19 cellular contexts compared by ENCODE assay signal in genomic region chr3:42515976-42516375, GRCh38. TPM values are rescaled to one million over a fixed set of nuclear protein-coding genes. Genes with fewer than 3 reads are reported as not detected.
A peak's percentile ranks its signal among the peaks of the same experiment; 100 is the strongest.
DNase-seq lines count a peak whose midpoint lies in the region; ATAC-seq, FAIRE-seq and TF ChIP-seq lines count a peak whose summit lies in the region.
"Had no signal": no experiment of that assay in that cellular context is flagged by ENCODE, and none has a peak within 500 bp of the region (broad histone marks: within the 10 kb centered on the region; RNA-seq: fewer than 3 reads in every experiment).

No MANE protein-coding gene starts in this region.

- no peak overlapping the region for H4K91ac ChIP-seq in H1 (replicated peaks; ENCODE audit: insufficient read length, low read length)

- POLR2A ChIA-PET in H1 (lab: Charles Lee; ENCODE audit: partially characterized antibody) = interaction anchor here (1.2 kb wide), 1 partner anchor 18 kb away, joined by 3 read pairs; no protein-coding TSS in a partner anchor

- no peak overlapping the region for H3K4me3 ChIP-seq in H1 (ENCODE audit: extremely low read depth in 1 of 4, insufficient read depth in 2 of 4, low read depth in 3 of 4, low read length in 4 of 4)
- no peak overlapping the region for H3K4me3 ChIP-seq in lung
- no peak overlapping the region for H3K4me3 ChIP-seq in upper lobe of right lung
- H3K4me3 ChIP-seq: GM23338, thyroid gland had no signal

- H3K9me3 Mint-ChIP-seq in activated naive CD8-positive, alpha-beta T cell (ENCODE audit: low read depth) = no peaks in the 10 kb centered on the region
- H3K9me3 Mint-ChIP-seq in activated naive CD8-positive, alpha-beta T cell treated with anti-CD3 and anti-CD28 coated beads for 36 hours = no peaks in the 10 kb centered on the region
- H3K9me3 Mint-ChIP-seq: activated CD4-positive, alpha-beta memory T cell treated with anti-CD3 and anti-CD28 coated beads, Interleukin-2, amount 10 ng/mL, durations not matched to agents 7 days and 5 days; activated T-cell treated with anti-CD3 and anti-CD28 coated beads, Interleukin-2, amount 50 U/mL, for 72 hours; GM23338 had no signal

- H3K9ac ChIP-seq in H1 (replicated peaks in 1 of 4; ENCODE audit: extremely low read depth in 1 of 4, low read depth in 3 of 4, low read length in 3 of 4) = peak overlapping the region in 1 of 4 experiments; percentile 30; a peak in 1 of 7 replicates

- TF ChIP-seq CTCF in H1 (IDR thresholded peaks at IDR 0.05; ENCODE audit: control extremely low read depth in 1 of 3, insufficient read depth in 1 of 3, low read depth in 1 of 3, low read length in 3 of 3) (no peak), lung (IDR thresholded peaks at IDR 0.05; ENCODE audit: control extremely low read depth, extremely low read depth) (no peak), upper lobe of right lung (IDR thresholded peaks at IDR 0.05) (no peak)

- ATAC-seq in lung (ENCODE audit: insufficient read depth, low FRiP score) (no peak), upper lobe of right lung (no peak), HG03139 (IDR thresholded peaks at IDR 0.05; ENCODE audit: unreplicated experiment) (no peak)
- ATAC-seq: activated T-cell treated with anti-CD3 and anti-CD28 coated beads, Interleukin-2, amount 50 U/mL, for 72 hours; GM23338 had no signal

- H3K79me1 ChIP-seq in H1 (ENCODE audit: low read depth, low read length) = no peaks in the 10 kb centered on the region

- no peak overlapping the region for H2AFZ ChIP-seq in H1 (ENCODE audit: low read length)
- H2AFZ ChIP-seq: GM23338 had no signal

- no peak for TF ChIP-seq POLR2A in H1 (IDR thresholded peaks at IDR 0.05; ENCODE audit: control extremely low read depth in 1 of 2, low read depth in 2 of 2, low read length in 2 of 2)

- H3K4me1 Mint-ChIP-seq in activated naive CD8-positive, alpha-beta T cell (ENCODE audit: low read depth) = peaks cover 37% of the 10 kb centered on the region
- peaks cover 22% of the 10 kb centered on the region for H3K4me1 Mint-ChIP-seq in activated naive CD8-positive, alpha-beta T cell treated with anti-CD3 and anti-CD28 coated beads for 36 hours
- H3K4me1 Mint-ChIP-seq: GM23338 had no signal

- H3K27ac ChIP-seq in H1 (ENCODE audit: low read depth, low read length) (no peak overlapping the region), lung (ENCODE audit: low read depth in 1 of 2, low read length in 1 of 2) (peak overlapping the region; percentile 61 to 63), upper lobe of right lung (peak overlapping the region; percentile 66)
- H3K27ac ChIP-seq: thyroid gland, VCaP had no signal

- H3K4me2 ChIP-seq in H1 (ENCODE audit: insufficient read depth in 1 of 2, low read depth in 2 of 2, low read length in 2 of 2) = no peak overlapping the region
- H3K4me2 ChIP-seq: GM23338 had no signal

- H3K9me3 ChIP-seq in H1 (ENCODE audit: insufficient read depth in 2 of 2, low read depth in 1 of 2, low read length in 1 of 2) = no peaks in the 10 kb centered on the region
- H3K9me3 ChIP-seq in lung (ENCODE audit: control insufficient read depth in 2 of 2, insufficient read depth in 1 of 2, low read length in 1 of 2) = no peaks in the 10 kb centered on the region
- no peaks in the 10 kb centered on the region for H3K9me3 ChIP-seq in upper lobe of right lung
- H3K9me3 ChIP-seq: thyroid gland had no signal

- DNase-seq in activated naive CD8-positive, alpha-beta T cell treated with anti-CD3 and anti-CD28 coated beads for 36 hours = no peak
- DNase-seq in H1 (ENCODE audit: low read depth in 1 of 2, low spot score in 2 of 2) (no peak), lung (ENCODE audit: low spot score) (no peak), upper lobe of right lung (no peak), midbrain (lab: John Stamatoyannopoulos, UW) (no peak), NOMO-1 treated with dmso at 0.1 percent for 144 hours (lab: John Stamatoyannopoulos, UW; ENCODE audit: unreplicated experiment) (no peak)
- DNase-seq: activated CD4-positive, alpha-beta memory T cell treated with anti-CD3 and anti-CD28 coated beads, Interleukin-2, amount 10 ng/mL, durations not matched to agents 7 days and 5 days; activated T-cell treated with anti-CD3 and anti-CD28 coated beads, Interleukin-2, amount 50 U/mL, for 72 hours; NCI-H1105; NCI-H748 treated with DMSO at 0.1 percent for 48 hours; stimulated activated CD4-positive, alpha-beta T cell treated with anti-CD3 and anti-CD28 coated beads, Interleukin-4, amount 100 ng/mL, for 24 hours; thyroid gland had no signal

- FAIRE-seq in H1 (lab: Jason Lieb, UNC) = no peak
- FAIRE-seq: A204.1, endothelial cell of umbilical vein had no signal

- no peaks in the 10 kb centered on the region; a peak in 1 of 8 replicates for H3K36me3 ChIP-seq in H1 (ENCODE audit: control insufficient read depth in 2 of 4, insufficient read depth in 4 of 4, low read length in 3 of 4)
- peaks cover 0 to 20% of the 10 kb centered on the region in 2 donors for H3K36me3 ChIP-seq in lung (ENCODE audit: control insufficient read depth in 2 of 2, insufficient read depth in 2 of 2, low read length in 2 of 2)
- H3K36me3 ChIP-seq in upper lobe of right lung = peaks cover 7% of the 10 kb centered on the region
- H3K36me3 ChIP-seq: thyroid gland had no signal

- no peak overlapping the region for H3K23ac ChIP-seq in H1 (ENCODE audit: insufficient read length)

- TF ChIP-seq EP300 in H1 (IDR thresholded peaks at IDR 0.05; ENCODE audit: borderline replicate concordance in 1 of 2, low read depth in 2 of 2, low read length in 2 of 2) = no peak

- H2BK15ac ChIP-seq in H1 (ENCODE audit: low read length) = no peak overlapping the region

- H2BK20ac ChIP-seq in H1 (ENCODE audit: low read length) = no peak overlapping the region

- no peak overlapping the region for H4K5ac ChIP-seq in H1 (ENCODE audit: insufficient read length, low read depth, low read length)

- intact Hi-C loops in upper lobe of right lung (cut with DNase I) = no loop called here

- H3K4me3 Mint-ChIP-seq in activated naive CD8-positive, alpha-beta T cell = no peak overlapping the region
- H3K4me3 Mint-ChIP-seq in activated naive CD8-positive, alpha-beta T cell treated with anti-CD3 and anti-CD28 coated beads for 36 hours = no peak overlapping the region
- H3K4me3 Mint-ChIP-seq: activated CD4-positive, alpha-beta memory T cell treated with anti-CD3 and anti-CD28 coated beads, Interleukin-2, amount 10 ng/mL, durations not matched to agents 7 days and 5 days; activated T-cell treated with anti-CD3 and anti-CD28 coated beads, Interleukin-2, amount 50 U/mL, for 72 hours; GM23338 had no signal

- no peaks in the 10 kb centered on the region for H3K27me3 ChIP-seq in H1 (replicated peaks in 1 of 4; ENCODE audit: control insufficient read depth in 3 of 4, extremely low read depth in 1 of 4, insufficient read depth in 3 of 4, low read length in 3 of 4)
- H3K27me3 ChIP-seq in lung (ENCODE audit: control insufficient read depth, insufficient read depth) = no peaks in the 10 kb centered on the region
- no peaks in the 10 kb centered on the region for H3K27me3 ChIP-seq in upper lobe of right lung
- H3K27me3 ChIP-seq: thyroid gland had no signal

- H3K36me3 Mint-ChIP-seq in activated naive CD8-positive, alpha-beta T cell = peaks cover 9% of the 10 kb centered on the region
- H3K36me3 Mint-ChIP-seq in activated naive CD8-positive, alpha-beta T cell treated with anti-CD3 and anti-CD28 coated beads for 36 hours = peaks cover 6% of the 10 kb centered on the region

- no peaks in the 10 kb centered on the region for H3K79me2 ChIP-seq in H1 (ENCODE audit: control insufficient read depth in 1 of 2, insufficient read depth in 2 of 2, low read length in 2 of 2)

- H2BK5ac ChIP-seq in H1 (ENCODE audit: low read depth, low read length) = no peak overlapping the region

- TF ChIP-seq RAD21 in H1 (IDR thresholded peaks at IDR 0.05 in 1 of 2, conservative IDR thresholded peaks at IDR 0.05 in 1 of 2; ENCODE audit: low read depth in 2 of 2, low read length in 2 of 2) = no peak

- no peaks in the 10 kb centered on the region for H3K4me1 ChIP-seq in H1 (replicated peaks in 1 of 4; ENCODE audit: control insufficient read depth in 3 of 4, insufficient read depth in 4 of 4, low read length in 3 of 4)
- peaks cover 0 to 36% of the 10 kb centered on the region in 2 donors for H3K4me1 ChIP-seq in lung (ENCODE audit: control insufficient read depth in 2 of 2, insufficient read depth in 2 of 2, low read length in 2 of 2)
- peaks cover 6% of the 10 kb centered on the region for H3K4me1 ChIP-seq in upper lobe of right lung

- CTCF ChIA-PET in H1 (lab: Charles Lee; ENCODE audit: partially characterized antibody) = interaction anchor here (1.2 to 23.3 kb wide), 3 partner anchors 9 to 27 kb away, joined by 3 to 458 read pairs (median 7); no protein-coding TSS in a partner anchor

- no peak overlapping the region for H3K14ac ChIP-seq in H1 (ENCODE audit: insufficient read length)

- WGBS in H1 (ENCODE audit: extremely low coverage in 1 of 2, insufficient coverage in 1 of 2, insufficient read length in 1 of 2, insufficient replicate concordance in 2 of 2, low coverage in 1 of 2, low lambda C conversion rate in 2 of 2, missing lambda C conversion rate in 1 of 2), 2 experiments = 98% methylated on average over 2 of the region's 2 CpGs; no CpG with 5 or more reads in 1 of the 2 experiments
- WGBS in lung, 2 donors = 69 to 76% methylated on average over 2 of the region's 2 CpGs

- H3K56ac ChIP-seq in H1 (replicated peaks; ENCODE audit: insufficient read length, low read depth, low read length) = no peak overlapping the region

- H4K20me1 ChIP-seq in H1 (replicated peaks in 1 of 2; ENCODE audit: control insufficient read depth in 1 of 2, insufficient read depth in 2 of 2, low read length in 2 of 2) = no peaks in the 10 kb centered on the region

- H3K18ac ChIP-seq in H1 (ENCODE audit: extremely low read depth, low read length) = no peak overlapping the region

- H2AK5ac ChIP-seq in H1 (ENCODE audit: low read depth, low read length) = no peak overlapping the region; the same call in 1 of the 2 replicates

- H3K27ac Mint-ChIP-seq in activated naive CD8-positive, alpha-beta T cell = peak overlapping the region; percentile 4
- no peak overlapping the region for H3K27ac Mint-ChIP-seq in activated naive CD8-positive, alpha-beta T cell treated with anti-CD3 and anti-CD28 coated beads for 36 hours
- H3K27ac Mint-ChIP-seq: activated CD4-positive, alpha-beta memory T cell treated with anti-CD3 and anti-CD28 coated beads, Interleukin-2, amount 10 ng/mL, durations not matched to agents 7 days and 5 days; activated T-cell treated with anti-CD3 and anti-CD28 coated beads, Interleukin-2, amount 50 U/mL, for 72 hours; GM23338 had no signal

- H3K4ac ChIP-seq in H1 (replicated peaks; ENCODE audit: insufficient read length, low read depth, low read length) = no peak overlapping the region

- H4K8ac ChIP-seq in H1 (ENCODE audit: extremely low read depth, insufficient read depth, low read length) = 0 out of 2 replicates have a peak overlapping the region, but pooled peaks have one; percentile 35

- H3K27me3 Mint-ChIP-seq in activated naive CD8-positive, alpha-beta T cell = no peaks in the 10 kb centered on the region
- no peaks in the 10 kb centered on the region for H3K27me3 Mint-ChIP-seq in activated naive CD8-positive, alpha-beta T cell treated with anti-CD3 and anti-CD28 coated beads for 36 hours
- H3K27me3 Mint-ChIP-seq: activated CD4-positive, alpha-beta memory T cell treated with anti-CD3 and anti-CD28 coated beads, Interleukin-2, amount 10 ng/mL, durations not matched to agents 7 days and 5 days had no signal

- H2BK120ac ChIP-seq in H1 (replicated peaks; ENCODE audit: low read depth, low read length) = no peak overlapping the region

- H2BK12ac ChIP-seq in H1 (ENCODE audit: low read depth, low read length) = no peak overlapping the region

- no peaks in the 10 kb centered on the region; the same call in 1 of the 2 replicates for H3K23me2 ChIP-seq in H1 (ENCODE audit: low read depth, low read length)

RNA-seq across cellular contexts. Expression of gene VIPR1, which starts 13.5 kb away (rescaled TPM):
- 1 to 10 TPM; 6.0 to 6.6 TPM for total RNA-seq in activated naive CD8-positive, alpha-beta T cell treated with anti-CD3 and anti-CD28 coated beads for 36 hours
- 10.1 and 11.3 TPM in 2 replicates for total RNA-seq in H1 (2021; fragmentation: NEBNext Ultra II Directional; extraction: Animal tissue kit (Norgen Biotek cat#: 25700))
- polyA plus RNA-seq in H1 (2011; rRNA removed) = 7.8 and 11.1 TPM in 2 replicates
- 8.5 TPM for polyA plus RNA-seq in H1 (2011; cell fraction: cytosol; rRNA removed)
- polyA plus RNA-seq in H1 (2011; cell fraction: nucleus; rRNA removed) = 44.7 TPM
- 8.8 to 11.3 TPM (median 9.7 TPM) in 4 replicates for polyA plus RNA-seq in H1 (2012, experiment 1 of 2)
- polyA plus RNA-seq in H1 (2012, experiment 2 of 2) = 7.9 TPM
- 6.8 TPM for polyA plus RNA-seq in H1 (2013, experiment 1 of 2)
- polyA plus RNA-seq in H1 (2013, experiment 2 of 2) = 6.5 TPM
- 9.8 and 15.7 TPM in 2 replicates for polyA minus RNA-seq in H1 (2011; rRNA and poly(A)+ RNA removed)
- polyA minus RNA-seq in H1 (2011; cell fraction: cytosol; rRNA and poly(A)+ RNA removed) = 21.9 TPM
- 21.9 TPM for polyA minus RNA-seq in H1 (2011; cell fraction: nucleus; rRNA and poly(A)+ RNA removed)
- 10 to 100 TPM; 24.8 to 77.0 TPM for total RNA-seq in lung
- 10 to 100 TPM; 52.9 to 89.8 TPM for polyA plus RNA-seq in lung
- total RNA-seq in upper lobe of right lung = 184 TPM
- total RNA-seq: osteoblast had no signal
